Comparison of ENCODE assay signal across 1 cellular context in genomic region chr18:24271381-24272331, GRCh38.
TF ChIP-seq lines count a peak whose summit lies in the region.

No MANE protein-coding gene starts in this region.

TF ChIP-seq in HepG2, 621 proteins besides CTCF, POLR2A, EP300 and RAD21 (continued from another document and continues in another):
- TF ChIP-seq PATZ1 (CRISPR knock-in tag; IDR thresholded peaks at IDR 0.05) (no peak), ZNF607 (CRISPR knock-in tag; IDR thresholded peaks at IDR 0.05; ENCODE audit: borderline replicate concordance) (no peak), ZNF800 (CRISPR knock-in tag; IDR thresholded peaks at IDR 0.05) (peak; percentile 90), ZNF776 (CRISPR knock-in tag; IDR thresholded peaks at IDR 0.05) (no peak), JUND (CRISPR knock-in tag; IDR thresholded peaks at IDR 0.05) (no peak), ZNF513 (CRISPR knock-in tag; conservative IDR thresholded peaks at IDR 0.05) (no peak), ZNF224 (CRISPR knock-in tag; IDR thresholded peaks at IDR 0.05) (no peak), MXI1 (IDR thresholded peaks at IDR 0.05; ENCODE audit: borderline replicate concordance, low read depth, low read length) (no peak), STAT6 (CRISPR knock-in tag; IDR thresholded peaks at IDR 0.05; ENCODE audit: borderline replicate concordance) (no peak), ZNF672 (CRISPR knock-in tag; IDR thresholded peaks at IDR 0.05) (no peak), PHB2 (IDR thresholded peaks at IDR 0.05; ENCODE audit: partially characterized antibody) (no peak), ZNF431 (CRISPR knock-in tag; IDR thresholded peaks at IDR 0.05; ENCODE audit: borderline replicate concordance, low read depth) (no peak), TAF15 (IDR thresholded peaks at IDR 0.05; ENCODE audit: low read depth, low read length, poor library complexity, severe bottlenecking) (no peak), THAP9 (CRISPR knock-in tag; IDR thresholded peaks at IDR 0.05; ENCODE audit: borderline replicate concordance) (no peak), ZNF563 (CRISPR knock-in tag; IDR thresholded peaks at IDR 0.05) (no peak), RNF2 (conservative IDR thresholded peaks at IDR 0.05; ENCODE audit: low read depth) (peak; percentile 66; the same call in 1 of the 2 replicates), HBP1 (CRISPR knock-in tag; IDR thresholded peaks at IDR 0.05; ENCODE audit: low read depth) (no peak), ZNF225 (CRISPR knock-in tag; IDR thresholded peaks at IDR 0.05) (no peak), LRRFIP1 (CRISPR knock-in tag; conservative IDR thresholded peaks at IDR 0.05) (no peak), HNF1B (CRISPR knock-in tag; IDR thresholded peaks at IDR 0.05) (no peak), NR2F1 (CRISPR knock-in tag; IDR thresholded peaks at IDR 0.05) (no peak), ZNF75D (CRISPR knock-in tag; IDR thresholded peaks at IDR 0.05; ENCODE audit: borderline replicate concordance) (no peak), ZNF674 (CRISPR knock-in tag; IDR thresholded peaks at IDR 0.05; ENCODE audit: low read depth) (no peak), ZNF777 (CRISPR knock-in tag; IDR thresholded peaks at IDR 0.05) (peak; percentile 5; the same call in 1 of the 2 replicates), ZFP36 (IDR thresholded peaks at IDR 0.05; ENCODE audit: borderline replicate concordance, low read depth, low read length, partially characterized antibody) (no peak), WIZ (CRISPR knock-in tag; IDR thresholded peaks at IDR 0.05) (no peak), POGZ (CRISPR knock-in tag; IDR thresholded peaks at IDR 0.05) (no peak), ONECUT2 (CRISPR knock-in tag; IDR thresholded peaks at IDR 0.05) (no peak), HDAC6 (IDR thresholded peaks at IDR 0.05; ENCODE audit: low read depth, low read length) (no peak), KDM2A (CRISPR knock-in tag; IDR thresholded peaks at IDR 0.05; ENCODE audit: borderline replicate concordance, low read depth) (peak; percentile 27; the same call in 1 of the 2 replicates), ZNF577 (CRISPR knock-in tag; IDR thresholded peaks at IDR 0.05; ENCODE audit: borderline replicate concordance, low read depth) (no peak), ZNF234 (CRISPR knock-in tag; conservative IDR thresholded peaks at IDR 0.05) (no peak), PHF8 (CRISPR knock-in tag; IDR thresholded peaks at IDR 0.05) (peak; percentile 20; the same call in 1 of the 2 replicates), ZNF841 (CRISPR knock-in tag; IDR thresholded peaks at IDR 0.05; ENCODE audit: borderline replicate concordance) (no peak), NONO (IDR thresholded peaks at IDR 0.05) (no peak), NONO (CRISPR knock-in tag; conservative IDR thresholded peaks at IDR 0.05) (no peak), ZFY (CRISPR knock-in tag; IDR thresholded peaks at IDR 0.05) (0 out of 2 replicates have a peak, but pooled peaks have one; percentile 36)
- TF ChIP-seq, protein P1, sequence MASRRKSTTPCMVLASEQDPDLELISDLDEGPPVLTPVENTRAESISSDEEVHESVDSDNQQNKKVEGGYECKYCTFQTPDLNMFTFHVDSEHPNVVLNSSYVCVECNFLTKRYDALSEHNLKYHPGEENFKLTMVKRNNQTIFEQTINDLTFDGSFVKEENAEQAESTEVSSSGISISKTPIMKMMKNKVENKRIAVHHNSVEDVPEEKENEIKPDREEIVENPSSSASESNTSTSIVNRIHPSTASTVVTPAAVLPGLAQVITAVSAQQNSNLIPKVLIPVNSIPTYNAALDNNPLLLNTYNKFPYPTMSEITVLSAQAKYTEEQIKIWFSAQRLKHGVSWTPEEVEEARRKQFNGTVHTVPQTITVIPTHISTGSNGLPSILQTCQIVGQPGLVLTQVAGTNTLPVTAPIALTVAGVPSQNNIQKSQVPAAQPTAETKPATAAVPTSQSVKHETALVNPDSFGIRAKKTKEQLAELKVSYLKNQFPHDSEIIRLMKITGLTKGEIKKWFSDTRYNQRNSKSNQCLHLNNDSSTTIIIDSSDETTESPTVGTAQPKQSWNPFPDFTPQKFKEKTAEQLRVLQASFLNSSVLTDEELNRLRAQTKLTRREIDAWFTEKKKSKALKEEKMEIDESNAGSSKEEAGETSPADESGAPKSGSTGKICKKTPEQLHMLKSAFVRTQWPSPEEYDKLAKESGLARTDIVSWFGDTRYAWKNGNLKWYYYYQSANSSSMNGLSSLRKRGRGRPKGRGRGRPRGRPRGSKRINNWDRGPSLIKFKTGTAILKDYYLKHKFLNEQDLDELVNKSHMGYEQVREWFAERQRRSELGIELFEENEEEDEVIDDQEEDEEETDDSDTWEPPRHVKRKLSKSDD (CRISPR knock-in tag; IDR thresholded peaks at IDR 0.05; ENCODE audit: low read depth), result no peak
- TF ChIP-seq, protein P2, sequence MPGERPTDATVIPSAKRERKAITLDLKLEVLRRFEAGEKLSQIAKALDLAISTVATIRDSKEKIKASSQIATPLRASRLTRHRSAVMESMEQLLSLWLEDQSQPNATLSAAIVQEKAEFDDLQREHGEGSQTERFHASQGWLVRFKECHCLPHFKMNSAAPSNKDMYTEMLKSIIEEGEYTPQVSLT (CRISPR knock-in tag; IDR thresholded peaks at IDR 0.05; ENCODE audit: borderline replicate concordance, low read depth), result no peak
